In genomic region chr2:174059178-174059874, GRCh38 we compare ENCODE assay signal across 13 cellular contexts.
DNase-seq lines count a peak whose midpoint lies in the region; ATAC-seq and TF ChIP-seq lines count a peak whose summit lies in the region.
"Had no signal": no experiment of that assay in that cellular context is flagged by ENCODE, and none has a peak within 500 bp of the region (broad histone marks: within the 10 kb centered on the region; RNA-seq: fewer than 3 reads in every experiment).

No MANE protein-coding gene starts in this region.

- H3K27me3 Mint-ChIP-seq in activated CD4-positive, alpha-beta T cell treated with anti-CD3 and anti-CD28 coated beads for 36 hours, result peaks cover 5% of the 10 kb centered on the region

- no peaks in the 10 kb centered on the region for H3K4me1 Mint-ChIP-seq in activated CD4-positive, alpha-beta T cell treated with anti-CD3 and anti-CD28 coated beads for 36 hours
- H3K4me1 Mint-ChIP-seq: activated CD8-positive, alpha-beta memory T cell treated with anti-CD3 and anti-CD28 coated beads, Interleukin-2, amount 10 ng/mL, durations not matched to agents 7 days and 5 days had no signal

- CTCF ChIA-PET in activated CD4-positive, alpha-beta T cell treated with anti-CD3 and anti-CD28 coated beads for 36 hours (lab: Charles Lee), result no interaction called here

- intact Hi-C loops in activated CD4-positive, alpha-beta T cell treated with anti-CD3 and anti-CD28 coated beads for 36 hours (cut with DNase I, micrococcal nuclease), result no loop called here

- no peak overlapping the region for H3K27ac Mint-ChIP-seq in activated CD4-positive, alpha-beta T cell treated with anti-CD3 and anti-CD28 coated beads for 36 hours
- H3K27ac Mint-ChIP-seq: activated CD8-positive, alpha-beta memory T cell treated with anti-CD3 and anti-CD28 coated beads, Interleukin-2, amount 10 ng/mL, durations not matched to agents 7 days and 5 days; brain; progenitor cell of endocrine pancreas had no signal

- peaks cover 15% of the 10 kb centered on the region for H3K9me3 Mint-ChIP-seq in activated CD4-positive, alpha-beta T cell treated with anti-CD3 and anti-CD28 coated beads for 36 hours (ENCODE audit: low read depth)

- H3K4me3 Mint-ChIP-seq in activated CD4-positive, alpha-beta T cell treated with anti-CD3 and anti-CD28 coated beads for 36 hours, result no peak overlapping the region
- H3K4me3 Mint-ChIP-seq: activated CD8-positive, alpha-beta memory T cell treated with anti-CD3 and anti-CD28 coated beads, Interleukin-2, amount 10 ng/mL, durations not matched to agents 7 days and 5 days; brain had no signal

- POLR2A ChIA-PET in activated CD4-positive, alpha-beta T cell treated with anti-CD3 and anti-CD28 coated beads for 36 hours (lab: Charles Lee), result no interaction called here

- ATAC-seq in activated CD4-positive, alpha-beta T cell treated with anti-CD3 and anti-CD28 coated beads for 36 hours, result no peak
- ATAC-seq: activated CD8-positive, alpha-beta memory T cell treated with anti-CD3 and anti-CD28 coated beads, Interleukin-2, amount 10 ng/mL, durations not matched to agents 7 days and 5 days had no signal

- H3K36me3 Mint-ChIP-seq in activated CD4-positive, alpha-beta T cell treated with anti-CD3 and anti-CD28 coated beads for 36 hours (ENCODE audit: low read depth), result peaks cover 5% of the 10 kb centered on the region
- H3K36me3 Mint-ChIP-seq: brain had no signal

- TF ChIP-seq CTCF in VCaP (conservative IDR thresholded peaks at IDR 0.05), result no peak

- DNase-seq in DMS53 (lab: John Stamatoyannopoulos, UW) (peak; percentile 50), DMS53 treated with DMSO at 0.1 percent for 48 hours (lab: John Stamatoyannopoulos, UW; ENCODE audit: unreplicated experiment) (no peak), glomerular endothelial cell (ENCODE audit: extremely low read depth, low read depth, low spot score) (peak; percentile 87), NCI-H510A treated with DMSO at 0.1 percent for 48 hours (lab: John Stamatoyannopoulos, UW) (no peak), NCI-H446 treated with DMSO at 0.1 percent for 48 hours (lab: John Stamatoyannopoulos, UW) (no peak), HT-29 (ENCODE audit: low spot score) (no peak)
- DNase-seq in activated CD4-positive, alpha-beta T cell treated with anti-CD3 and anti-CD28 coated beads for 36 hours, result no peak
- DNase-seq: activated CD8-positive, alpha-beta memory T cell treated with anti-CD3 and anti-CD28 coated beads, Interleukin-2, amount 10 ng/mL, durations not matched to agents 7 days and 5 days; NCI-H1436 treated with DMSO at 0.1 percent for 48 hours had no signal

- peak overlapping the region; percentile 83; the same call in 1 of the 2 replicates for H3K27ac ChIP-seq in VCaP
- H3K27ac ChIP-seq: 22Rv1 had no signal

Comparison
In these comparisons a context has a peak if more than half of its experiments do, and no peak if none do; other contexts are left out.
1. DNase-seq: peak in DMS53 (single experiment) and glomerular endothelial cell (single experiment); none in DMS53 treated with DMSO at 0.1 percent for 48 hours (single experiment), NCI-H510A treated with DMSO at 0.1 percent for 48 hours (single experiment), NCI-H446 treated with DMSO at 0.1 percent for 48 hours (single experiment), HT-29 (single experiment) and activated CD4-positive, alpha-beta T cell treated with anti-CD3 and anti-CD28 coated beads for 36 hours (single experiment).